Comparison of ENCODE assay signal across 1 cellular context in the genomic region with DNA sequence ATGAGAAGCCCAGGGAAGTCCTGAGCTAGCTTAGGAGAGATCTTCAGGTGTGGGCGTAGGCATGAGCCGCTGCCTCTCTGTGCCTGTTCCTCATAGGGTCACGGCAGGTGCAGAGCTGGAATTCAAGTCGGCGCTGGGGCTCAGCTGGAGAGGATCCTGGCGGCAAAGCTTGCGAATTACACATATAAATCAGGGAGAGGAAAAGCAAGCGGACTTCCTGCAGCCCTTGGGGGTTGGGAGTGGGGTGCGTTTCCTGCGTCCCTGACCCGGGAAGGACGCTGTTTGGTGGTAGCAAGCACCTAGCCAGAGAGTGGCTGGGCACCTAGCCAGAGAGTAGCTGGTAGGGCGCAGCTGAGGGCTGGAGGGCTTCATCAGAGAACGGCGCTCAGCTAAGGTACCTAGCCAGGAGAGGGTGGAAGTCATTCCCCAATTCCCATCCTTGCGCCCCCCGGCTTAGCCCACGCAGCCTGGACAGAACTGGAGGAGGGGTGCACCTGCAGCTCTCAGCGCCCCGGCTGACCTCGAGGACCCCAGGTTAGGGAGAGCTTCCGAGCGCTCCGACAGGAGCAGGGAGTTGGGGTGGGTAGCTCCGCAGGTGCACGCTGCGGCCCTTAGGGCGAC.
TF ChIP-seq lines count a peak whose summit lies in the region.

No MANE protein-coding gene starts in this region.

TF ChIP-seq in endothelial cell of umbilical vein, 7 proteins besides CTCF, POLR2A, EP300 and RAD21 (continued from another document):
- TF ChIP-seq, protein P1, sequence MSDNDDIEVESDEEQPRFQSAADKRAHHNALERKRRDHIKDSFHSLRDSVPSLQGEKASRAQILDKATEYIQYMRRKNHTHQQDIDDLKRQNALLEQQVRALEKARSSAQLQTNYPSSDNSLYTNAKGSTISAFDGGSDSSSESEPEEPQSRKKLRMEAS (IDR thresholded peaks at IDR 0.05; ENCODE audit: insufficient read depth, insufficient read length), result no peak
- no peak for TF ChIP-seq POLR2AphosphoS5 (IDR thresholded peaks at IDR 0.05; ENCODE audit: insufficient read depth, low read depth, low read length)
- TF ChIP-seq FOS (IDR thresholded peaks at IDR 0.05; ENCODE audit: borderline replicate concordance, insufficient read depth, low read length), result no peak
- no peak for TF ChIP-seq MYC (IDR thresholded peaks at IDR 0.05; ENCODE audit: low read depth, low read length)
- no peak for TF ChIP-seq JUN (IDR thresholded peaks at IDR 0.05; ENCODE audit: borderline replicate concordance, insufficient read depth, insufficient read length, low read depth)
- TF ChIP-seq EZH2 (IDR thresholded peaks at IDR 0.05; ENCODE audit: borderline replicate concordance, low read depth, low read length, severe bottlenecking), result no peak
